1 cellular context compared by ENCODE assay signal in genomic region chr12:107109726-107110518, GRCh38.
TF ChIP-seq lines count a peak whose summit lies in the region.

No MANE protein-coding gene starts in this region.

TF ChIP-seq in K562, 482 proteins besides CTCF, POLR2A, EP300 and RAD21 (continued from another document):
- 0 out of 2 replicates have a peak, but pooled peaks have one; percentile 33 for TF ChIP-seq ZBTB5 (IDR thresholded peaks at IDR 0.05)
- TF ChIP-seq PBX2 (CRISPR knock-in tag; IDR thresholded peaks at IDR 0.05; ENCODE audit: low read depth) = no peak
- peak; percentile 24; the same call in 1 of the 2 replicates for TF ChIP-seq PBX2 (tag; conservative IDR thresholded peaks at IDR 0.05; ENCODE audit: low read depth)
- TF ChIP-seq RFX1 (IDR thresholded peaks at IDR 0.05) = peak; percentile 95
- TF ChIP-seq FOSL1 (tag; conservative IDR thresholded peaks at IDR 0.05) = peak; percentile 71
- no peak for TF ChIP-seq CREB1 (IDR thresholded peaks at IDR 0.05)
- peak; percentile 28; the same call in 1 of the 2 replicates for TF ChIP-seq CREB1 (CRISPR knock-in tag; IDR thresholded peaks at IDR 0.05)
- peak; percentile 95 for TF ChIP-seq STAT5A (IDR thresholded peaks at IDR 0.05; ENCODE audit: borderline replicate concordance, low read length)
- TF ChIP-seq CC2D1A (IDR thresholded peaks at IDR 0.05) = peak; percentile 57; the same call in 1 of the 2 replicates
- TF ChIP-seq MEIS2 (IDR thresholded peaks at IDR 0.05; ENCODE audit: partially characterized antibody) = peak; percentile 12
- TF ChIP-seq BMI1 (IDR thresholded peaks at IDR 0.05; ENCODE audit: low read length) = peak; percentile 75; the same call in 1 of the 2 replicates
- no peak for TF ChIP-seq ATF1 (CRISPR knock-in tag; IDR thresholded peaks at IDR 0.05)
- TF ChIP-seq ATF1 (tag; IDR thresholded peaks at IDR 0.05) = peak; percentile 78
- TF ChIP-seq ZBTB40 (IDR thresholded peaks at IDR 0.05) = peak; percentile 80
- TF ChIP-seq ZBTB40 (CRISPR knock-in tag; IDR thresholded peaks at IDR 0.05) = no peak
- no peak for TF ChIP-seq SREBF1 (IDR thresholded peaks at IDR 0.05; ENCODE audit: borderline replicate concordance, low read depth, low read length)
- no peak for TF ChIP-seq ZNF584 (CRISPR knock-in tag; IDR thresholded peaks at IDR 0.05; ENCODE audit: low read depth)
- TF ChIP-seq GATAD2B (IDR thresholded peaks at IDR 0.05; ENCODE audit: borderline replicate concordance) = no peak
- peak; percentile 35; the same call in 1 of the 2 replicates for TF ChIP-seq KLF13 (tag; IDR thresholded peaks at IDR 0.05; ENCODE audit: borderline replicate concordance, low read depth)
- TF ChIP-seq YY1 (IDR thresholded peaks at IDR 0.05; ENCODE audit: borderline replicate concordance in 1 of 3, control insufficient read depth in 1 of 3, extremely low read depth in 1 of 3, insufficient read depth in 3 of 3, insufficient read length in 1 of 3, insufficient replicate concordance in 2 of 3, low read depth in 1 of 3, low read length in 2 of 3) = peak in 1 of 3 experiments; percentile 62
- TF ChIP-seq JUND (IDR thresholded peaks at IDR 0.05; ENCODE audit: borderline replicate concordance, low read depth, low read length) = peak; percentile 28; the same call in 1 of the 2 replicates
- 0 out of 3 replicates have a peak, but pooled peaks have one; percentile 20 for TF ChIP-seq JUND (tag; IDR thresholded peaks at IDR 0.05; ENCODE audit: borderline replicate concordance, low read depth, low read length)
- 0 out of 2 replicates have a peak, but pooled peaks have one; percentile 45 for TF ChIP-seq CREB3 (tag; conservative IDR thresholded peaks at IDR 0.05; ENCODE audit: low read depth)
